Comparison of ENCODE assay signal across 8 cellular contexts in genomic region chr12:123150273-123150803, GRCh38. TPM values are rescaled to one million over a fixed set of nuclear protein-coding genes. Genes with fewer than 3 reads are reported as not detected.
DNase-seq lines count a peak whose midpoint lies in the region; TF ChIP-seq lines count a peak whose summit lies in the region.

No MANE protein-coding gene starts in this region.

- H3K27ac Mint-ChIP-seq in progenitor cell of endocrine pancreas, result no peak overlapping the region

- H3K27me3 Mint-ChIP-seq in progenitor cell of endocrine pancreas, result peaks cover 55% of the 10 kb centered on the region

- peaks cover 19% of the 10 kb centered on the region for H3K4me1 ChIP-seq in cardiac muscle cell (ENCODE audit: low read depth)

- H3K27ac ChIP-seq in cardiac muscle cell, result no peak overlapping the region

- H3K4me1 Mint-ChIP-seq in progenitor cell of endocrine pancreas (ENCODE audit: low read depth), result peaks cover 8% of the 10 kb centered on the region

- no peaks in the 10 kb centered on the region for H3K36me3 ChIP-seq in cardiac muscle cell

- no peak for TF ChIP-seq RAD21 in Ishikawa (IDR thresholded peaks at IDR 0.05; ENCODE audit: low read depth)

- no peaks in the 10 kb centered on the region for H3K9me3 Mint-ChIP-seq in progenitor cell of endocrine pancreas (ENCODE audit: low read depth)

- H3K36me3 Mint-ChIP-seq in progenitor cell of endocrine pancreas (ENCODE audit: insufficient read depth), result no peaks in the 10 kb centered on the region

- H3K4me3 Mint-ChIP-seq in progenitor cell of endocrine pancreas (ENCODE audit: low read depth), result peak overlapping the region; percentile 77

- DNase-seq in NCI-H2227 (lab: John Stamatoyannopoulos, UW; ENCODE audit: unreplicated experiment), result peak; percentile 62
- DNase-seq in NCI-H2227 treated with DMSO at 0.1 percent for 48 hours (lab: John Stamatoyannopoulos, UW), result no peak
- peak; percentile 4 for DNase-seq in activated effector memory CD4-positive, alpha-beta T cell treated with Interleukin-2 at 50 U/mL for 16 hours
- DNase-seq in cardiac muscle cell (ENCODE audit: low read depth in 1 of 2, low spot score in 1 of 2), result no peak
- DNase-seq in progenitor cell of endocrine pancreas (ENCODE audit: low spot score, unreplicated experiment), result peak; percentile 19
- no peak for DNase-seq in GF-D8 (lab: John Stamatoyannopoulos, UW)
- no peak for DNase-seq in amniotic stem cell (lab: John Stamatoyannopoulos, UW)

- H3K4me3 ChIP-seq in cardiac muscle cell, result peak overlapping the region; percentile 71

- no peak for TF ChIP-seq EP300 in Ishikawa (IDR thresholded peaks at IDR 0.05; ENCODE audit: borderline replicate concordance)

- peaks cover 3% of the 10 kb centered on the region for H3K27me3 ChIP-seq in cardiac muscle cell

- TF ChIP-seq CTCF in cardiac muscle cell (IDR thresholded peaks at IDR 0.05; ENCODE audit: low read depth, low read length) (no peak), progenitor cell of endocrine pancreas (IDR thresholded peaks at IDR 0.05; ENCODE audit: unreplicated experiment) (no peak)

- H3K9me3 ChIP-seq in cardiac muscle cell (ENCODE audit: low read depth), result no peaks in the 10 kb centered on the region

TF ChIP-seq in Ishikawa, 13 proteins besides CTCF, POLR2A, EP300 and RAD21:
- no peak for TF ChIP-seq TCF12 (IDR thresholded peaks at IDR 0.05; ENCODE audit: low read depth)
- no peak for TF ChIP-seq YY1 (IDR thresholded peaks at IDR 0.05; ENCODE audit: low read depth)
- TF ChIP-seq CREB1 (IDR thresholded peaks at IDR 0.05; ENCODE audit: low read depth), result no peak
- TF ChIP-seq NFIC (IDR thresholded peaks at IDR 0.05), result 0 out of 2 replicates have a peak, but pooled peaks have one; percentile 11
- no peak for TF ChIP-seq FOXM1 (IDR thresholded peaks at IDR 0.05; ENCODE audit: borderline replicate concordance, low read depth)
- TF ChIP-seq ZBTB7A (IDR thresholded peaks at IDR 0.05; ENCODE audit: low read depth), result peak; percentile 78; the same call in 1 of the 2 replicates
- TF ChIP-seq EGR1 (IDR thresholded peaks at IDR 0.05), result no peak
- no peak for TF ChIP-seq TEAD4 (IDR thresholded peaks at IDR 0.05)
- no peak for TF ChIP-seq TAF1 (IDR thresholded peaks at IDR 0.05; ENCODE audit: low read depth)

RNA-seq across cellular contexts. Expression of gene PITPNM2, which starts 0.6 kb away (rescaled TPM):
- 3.7 and 5.6 TPM in 2 replicates for total RNA-seq in cardiac muscle cell
- polyA plus RNA-seq in cardiac muscle cell, result 2.9 and 4.8 TPM in 2 replicates
- total RNA-seq in progenitor cell of endocrine pancreas, result 2.1 and 2.6 TPM in 2 replicates

Comparison
In these comparisons a context has a peak if more than half of its experiments do, and no peak if none do; other contexts are left out.
1. DNase-seq: peak in NCI-H2227 (single experiment), activated effector memory CD4-positive, alpha-beta T cell treated with Interleukin-2 at 50 U/mL for 16 hours (single experiment) and progenitor cell of endocrine pancreas (single experiment); none in NCI-H2227 treated with DMSO at 0.1 percent for 48 hours (single experiment), cardiac muscle cell (0 of 2), GF-D8 (single experiment) and amniotic stem cell (single experiment).